ENCODE assay signal across 10 cellular contexts in genomic region chr1:183806650-183807049, GRCh38. TPM values are rescaled to one million over a fixed set of nuclear protein-coding genes. Genes with fewer than 3 reads are reported as not detected.
DNase-seq lines count a peak whose midpoint lies in the region; ATAC-seq, FAIRE-seq and TF ChIP-seq lines count a peak whose summit lies in the region.
"Had no signal": no experiment of that assay in that cellular context is flagged by ENCODE, and none has a peak within 500 bp of the region (broad histone marks: within the 10 kb centered on the region; RNA-seq: fewer than 3 reads in every experiment).

No MANE protein-coding gene starts in this region.

- CTCF ChIA-PET in GM12878 (lab: Yijun Ruan, JAX) = interaction anchor here (0.9 to 3.6 kb wide), 8 partner anchors 16 to 152 kb away, joined by 3 to 19 read pairs (median 7); no protein-coding TSS in a partner anchor

- no peak overlapping the region for H2AFZ ChIP-seq in GM12878 (ENCODE audit: control insufficient read depth, low read depth, low read length)

- H3K4me2 ChIP-seq in GM12878 (ENCODE audit: control insufficient read depth, insufficient read depth) = peak overlapping the region; percentile 74

- peaks cover 69% of the 10 kb centered on the region for H3K79me2 ChIP-seq in GM12878 (ENCODE audit: control insufficient read depth, insufficient read depth, low read length)

- H3K36me3 ChIP-seq in GM12878 (ENCODE audit: control insufficient read depth in 2 of 2, insufficient read depth in 2 of 2, low read length in 1 of 2) (no peaks in the 10 kb centered on the region), right lobe of liver (no peaks in the 10 kb centered on the region)

- no TSS peak for BruUV-seq in GM12878 (replicated peaks; lab: Mats Ljungman, UMichigan)

- WGBS in GM12878 (ENCODE audit: insufficient coverage, insufficient replicate concordance, low lambda C conversion rate, missing lambda C conversion rate) = 0% methylated on average over 1 of the region's 1 CpG
- 50% methylated on average over 1 of the region's 1 CpG for WGBS in right lobe of liver (ENCODE audit: insufficient coverage, low coverage, low lambda C conversion rate, missing lambda C conversion rate)

- H3K36me3 Mint-ChIP-seq in HFFc6 (ENCODE audit: low read depth) = peaks cover 32% of the 10 kb centered on the region

- H3K27ac ChIP-seq in GM12878 (ENCODE audit: control insufficient read depth, insufficient read depth) (peak overlapping the region; percentile 93), right lobe of liver (peak overlapping the region; percentile 22 to 79 (median 57))

- H4K20me1 ChIP-seq in GM12878 (ENCODE audit: control insufficient read depth, insufficient read depth) = no peaks in the 10 kb centered on the region

- SMC1A ChIA-PET in GM12878 (lab: Charles Lee; ENCODE audit: uncharacterized antibody, unreplicated experiment) = interaction anchor here (0.6 to 6.4 kb wide), 22 partner anchors 9 to 174 kb away, joined by 3 to 42 read pairs (median 4); partner anchors contain the start of gene APOBEC4

- in situ Hi-C loops in GM12878 (cut with MboI) = no loop called here

- peaks cover 2% of the 10 kb centered on the region; the same call in 1 of the 2 replicates for H3K27me3 Mint-ChIP-seq in HFFc6 (ENCODE audit: insufficient read depth)
- peaks cover 56% of the 10 kb centered on the region for H3K27me3 Mint-ChIP-seq in stimulated activated naive CD8-positive, alpha-beta T cell treated with anti-CD3 and anti-CD28 coated beads, Interleukin-15, amount 100 ng/mL, for 72 hours

- H3K9me3 ChIP-seq in GM12878 (replicated peaks; ENCODE audit: control insufficient read depth, insufficient read depth, low read length) = peaks cover 6% of the 10 kb centered on the region
- H3K9me3 ChIP-seq in right lobe of liver = no peaks in the 10 kb centered on the region

- POLR2A ChIA-PET in GM12878 (lab: Charles Lee) = interaction anchor here (0.5 to 1.6 kb wide), 6 partner anchors 15 to 172 kb away, joined by 3 to 7 read pairs (median 4); no protein-coding TSS in a partner anchor

- RAD21 ChIA-PET in GM12878 (lab: Charles Lee; ENCODE audit: unreplicated experiment) = interaction anchor here (0.9 to 3.7 kb wide), 10 partner anchors 36 to 153 kb away, joined by 3 to 25 read pairs (median 4); no protein-coding TSS in a partner anchor

- TF ChIP-seq RAD21 in GM12878 (IDR thresholded peaks at IDR 0.05; ENCODE audit: insufficient read depth, low read depth, low read length) = no peak

- DNase-seq in HFFc6 (no peak), GM12878 (ENCODE audit: low read depth, low spot score) (no peak), right lobe of liver (no peak), superior temporal gyrus (ENCODE audit: extremely low spot score) (peak; percentile 67), NCI-H345 (lab: John Stamatoyannopoulos, UW) (no peak)
- DNase-seq in stimulated activated naive CD8-positive, alpha-beta T cell treated with anti-CD3 and anti-CD28 coated beads, Interleukin-15, amount 100 ng/mL, for 72 hours = no peak
- DNase-seq: amniotic stem cell; stimulated activated CD4-positive, alpha-beta T cell treated with anti-CD3 and anti-CD28 coated beads, Interleukin-12 subunit alpha, Interleukin-12 subunit beta, amount 100 ng/mL, for 4 hours had no signal

- peaks cover 18% of the 10 kb centered on the region; the same call in 1 of the 2 replicates for H3K4me1 ChIP-seq in GM12878 (ENCODE audit: control insufficient read depth, insufficient read depth, low read length)
- H3K4me1 ChIP-seq in right lobe of liver = no peaks in the 10 kb centered on the region

- ATAC-seq in GM12878 (peak; percentile 35), right lobe of liver (no peak), HG02623 (IDR thresholded peaks at IDR 0.05; ENCODE audit: unreplicated experiment) (no peak), HG03175 (IDR thresholded peaks at IDR 0.05; ENCODE audit: unreplicated experiment) (no peak)
- ATAC-seq in stimulated activated naive CD8-positive, alpha-beta T cell treated with anti-CD3 and anti-CD28 coated beads, Interleukin-15, amount 100 ng/mL, for 72 hours = no peak

- H3K4me3 Mint-ChIP-seq in HFFc6 = peak overlapping the region; percentile 95
- H3K4me3 Mint-ChIP-seq in stimulated activated naive CD8-positive, alpha-beta T cell treated with anti-CD3 and anti-CD28 coated beads, Interleukin-15, amount 100 ng/mL, for 72 hours = no peak overlapping the region

- H3K9me3 Mint-ChIP-seq in HFFc6 = peaks cover 17% of the 10 kb centered on the region
- peaks cover under 1 to 15% of the 10 kb centered on the region in 2 donors for H3K9me3 Mint-ChIP-seq in stimulated activated naive CD8-positive, alpha-beta T cell treated with anti-CD3 and anti-CD28 coated beads, Interleukin-15, amount 100 ng/mL, for 72 hours

- TF ChIP-seq CTCF in HFFc6 (IDR thresholded peaks at IDR 0.05) (no peak), GM12878 (IDR thresholded peaks at IDR 0.05 in 2 of 3, conservative IDR thresholded peaks at IDR 0.05 in 1 of 3; ENCODE audit: control insufficient read depth in 2 of 3, extremely low read depth in 1 of 3, insufficient read depth in 1 of 3, low read depth in 3 of 3, low read length in 3 of 3) (no peak), right lobe of liver (IDR thresholded peaks at IDR 0.05) (no peak)

- H3K9ac ChIP-seq in GM12878 (ENCODE audit: control insufficient read depth, insufficient read depth, low read length) = peak overlapping the region; percentile 97

- peak overlapping the region; percentile 90 for H3K4me3 ChIP-seq in GM12878
- peak overlapping the region; percentile 52 to 58 (median 56) for H3K4me3 ChIP-seq in right lobe of liver

- no peak for TF ChIP-seq EP300 in GM12878 (IDR thresholded peaks at IDR 0.05; ENCODE audit: borderline replicate concordance in 1 of 2, control insufficient read depth in 1 of 2, low read depth in 2 of 2, low read length in 2 of 2)

- intact Hi-C loops in GM12878 (cut with micrococcal nuclease; ENCODE audit: unreplicated experiment) (loop anchor here (1.0 to 5.0 kb wide), 6 partner anchors 36 to 152 kb away; no protein-coding TSS in a partner anchor), right lobe of liver (cut with DNase I) (no loop called here)

- no peaks in the 10 kb centered on the region for H3K27me3 ChIP-seq in GM12878 (replicated peaks in 1 of 2; ENCODE audit: control insufficient read depth in 2 of 2, insufficient read depth in 2 of 2, low read length in 1 of 2)
- H3K27me3 ChIP-seq in right lobe of liver = no peaks in the 10 kb centered on the region

- H3K27ac Mint-ChIP-seq in HFFc6 = peak overlapping the region; percentile 83
- H3K27ac Mint-ChIP-seq in stimulated activated naive CD8-positive, alpha-beta T cell treated with anti-CD3 and anti-CD28 coated beads, Interleukin-15, amount 100 ng/mL, for 72 hours = no peak overlapping the region

- TF ChIP-seq POLR2A in GM12878 (IDR thresholded peaks at IDR 0.05; ENCODE audit: low read depth, low read length) = 0 out of 2 replicates have a peak, but pooled peaks have one; percentile 20
- TF ChIP-seq POLR2A in right lobe of liver (IDR thresholded peaks at IDR 0.05) = no peak

- peaks cover 62% of the 10 kb centered on the region for H3K4me1 Mint-ChIP-seq in HFFc6 (ENCODE audit: low read depth)
- H3K4me1 Mint-ChIP-seq in stimulated activated naive CD8-positive, alpha-beta T cell treated with anti-CD3 and anti-CD28 coated beads, Interleukin-15, amount 100 ng/mL, for 72 hours = peaks cover 27% of the 10 kb centered on the region

- no peak for FAIRE-seq in GM12878 (lab: Jason Lieb, UNC)

TF ChIP-seq in GM12878, 131 proteins besides CTCF, POLR2A, EP300 and RAD21 (continues in another document):
- no peak for TF ChIP-seq MAX (IDR thresholded peaks at IDR 0.05; ENCODE audit: low read depth, low read length)
- TF ChIP-seq BMI1 (IDR thresholded peaks at IDR 0.05; ENCODE audit: borderline replicate concordance) = no peak
- no peak for TF ChIP-seq MLLT1 (IDR thresholded peaks at IDR 0.05)

RNA-seq across cellular contexts. Expression of gene RGL1, which starts 1.7 kb away (rescaled TPM):
- 10 to 100 TPM; 12.0 to 16.8 (median 14.7) TPM for total RNA-seq in HFFc6 (2021; fragmentation: NEBNext Ultra II Directional; extraction: Animal tissue kit (Norgen Biotek cat#: 25700))
- 21.2 and 22.8 TPM in 2 replicates for total RNA-seq in GM12878 (2013; cell fraction: nucleolus; rRNA removed)
- 19.0 and 20.1 TPM in 2 replicates for total RNA-seq in GM12878 (2014; rRNA removed)
- total RNA-seq in GM12878 (2014; rRNA removed; fragmentation: Illumina TruSeq; extraction: Trizol) = 19.9 and 20.7 TPM in 2 replicates
- 18.6 and 20.6 TPM in 2 replicates for total RNA-seq in GM12878 (2021)
- 7.7 TPM for polyA plus RNA-seq in GM12878 (2011; ENCODE audit: low read depth)
- polyA plus RNA-seq in GM12878 (2011; rRNA removed) = 15.6 and 15.7 TPM in 2 replicates
- 10.2 and 10.8 TPM in 2 replicates for polyA plus RNA-seq in GM12878 (2011; cell fraction: cytosol; rRNA removed)
- polyA plus RNA-seq in GM12878 (2011; cell fraction: nucleus; rRNA removed) = 20.3 and 21.1 TPM in 2 replicates
- polyA plus RNA-seq in GM12878 (2012) = 8.2 and 10.7 TPM in 2 replicates
- polyA plus RNA-seq in GM12878 (2014; fragmentation: Illumina TruSeq; extraction: Trizol) = 25.0 and 28.4 TPM in 2 replicates
- 1 to 10 TPM; 8.1 to 9.4 TPM for polyA plus RNA-seq in GM12878 (2014; fragmentation: Nextera tagmentation; extraction: Ambion mirVana)
- polyA plus RNA-seq in GM12878 (2014; rRNA removed) = 15.8 and 17.9 TPM in 2 replicates
- polyA plus RNA-seq in GM12878 (2016; fragmentation: Nextera tagmentation; extraction: Ambion mirVana) = 10 to 100 TPM; 19.0 to 20.9 TPM
- 17.5 and 18.9 TPM in 2 replicates for polyA minus RNA-seq in GM12878 (2011; rRNA and poly(A)+ RNA removed)
- 3.3 and 5.4 TPM in 2 replicates for polyA minus RNA-seq in GM12878 (2011; cell fraction: cytosol; rRNA and poly(A)+ RNA removed)
- 16.0 and 26.8 TPM in 2 replicates for polyA minus RNA-seq in GM12878 (2011; cell fraction: nucleus; rRNA and poly(A)+ RNA removed)
- 10 to 100 TPM in 1 of 6 experiments, 1 to 10 TPM in 5; 5.5 to 13.1 (median 6.9) TPM for total RNA-seq in right lobe of liver
